In the genomic region with DNA sequence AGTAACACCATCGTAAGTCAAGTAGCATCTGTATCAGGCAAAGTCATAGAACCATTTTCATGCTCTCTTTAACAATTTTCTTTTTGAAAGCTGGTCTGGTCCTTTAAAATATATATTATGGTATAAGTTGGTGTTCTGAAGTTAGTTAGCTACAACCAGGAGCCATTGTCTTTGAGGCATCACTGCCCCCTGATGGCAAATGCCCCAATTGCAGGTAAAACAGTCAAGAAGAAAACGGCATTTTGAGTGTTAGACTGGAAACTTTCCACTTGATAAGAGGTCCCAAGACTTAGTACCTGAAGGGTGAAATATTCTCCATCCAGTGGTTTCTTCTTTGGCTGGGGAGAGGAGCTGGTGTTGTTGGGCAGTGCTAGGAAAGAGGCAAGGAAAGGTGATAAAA, we compare ENCODE assay signal across 1 cellular context.
TF ChIP-seq lines count a peak whose summit lies in the region.

No MANE protein-coding gene starts in this region.

TF ChIP-seq in liver, 16 proteins besides CTCF, POLR2A, EP300 and RAD21:
- TF ChIP-seq, protein P1, sequence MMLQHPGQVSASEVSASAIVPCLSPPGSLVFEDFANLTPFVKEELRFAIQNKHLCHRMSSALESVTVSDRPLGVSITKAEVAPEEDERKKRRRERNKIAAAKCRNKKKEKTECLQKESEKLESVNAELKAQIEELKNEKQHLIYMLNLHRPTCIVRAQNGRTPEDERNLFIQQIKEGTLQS (IDR thresholded peaks at IDR 0.05): no peak
- TF ChIP-seq HNF4G (IDR thresholded peaks at IDR 0.05) (no peak), YY1 (IDR thresholded peaks at IDR 0.05) (no peak), HNF4A (conservative IDR thresholded peaks at IDR 0.05) (no peak), FOXA2 (IDR thresholded peaks at IDR 0.05) (no peak)
